9 cellular contexts compared by ENCODE assay signal in genomic region chr18:63936156-63936931, GRCh38. TPM values are rescaled to one million over a fixed set of nuclear protein-coding genes. Genes with fewer than 3 reads are reported as not detected.
DNase-seq lines count a peak whose midpoint lies in the region; ATAC-seq and TF ChIP-seq lines count a peak whose summit lies in the region.
"Had no signal": no experiment of that assay in that cellular context is flagged by ENCODE, and none has a peak within 500 bp of the region (broad histone marks: within the 10 kb centered on the region; RNA-seq: fewer than 3 reads in every experiment).

No MANE protein-coding gene starts in this region.

- no peaks in the 10 kb centered on the region for H3K9me3 ChIP-seq in ES-I3 (ENCODE audit: control insufficient read depth, insufficient read depth, low read length)
- H3K9me3 ChIP-seq in HUES64 (ENCODE audit: insufficient read depth, low read depth, low read length) = no peaks in the 10 kb centered on the region
- H3K9me3 ChIP-seq in neuronal stem cell (replicated peaks in 1 of 2; ENCODE audit: control insufficient read depth in 2 of 2, insufficient read depth in 1 of 2, low read depth in 1 of 2, low read length in 2 of 2) = no peaks in the 10 kb centered on the region
- H3K9me3 ChIP-seq in transverse colon = no peaks in the 10 kb centered on the region

- intact Hi-C loops in transverse colon (cut with DNase I; ENCODE audit: low total_unique reads) = no loop called here

- H3K27ac ChIP-seq in HUES64 (ENCODE audit: low read depth, low read length) (no peak overlapping the region), neuronal stem cell (replicated peaks; ENCODE audit: low read length) (no peak overlapping the region), transverse colon (no peak overlapping the region)

- H2BK15ac ChIP-seq in neuronal stem cell (ENCODE audit: low read length) = peak overlapping the region; percentile 6

- H3K18ac ChIP-seq in neuronal stem cell (ENCODE audit: low read length) = peak overlapping the region; percentile 89

- DNase-seq in RPMI7951 (ENCODE audit: low read depth) (peak; percentile 80), activated gamma-delta T cell treated with Interleukin-2 at 50 U/mL for 16 hours (peak; percentile 8), glomerular endothelial cell (ENCODE audit: extremely low read depth, low read depth, low spot score) (peak; percentile 18), neuronal stem cell (ENCODE audit: low spot score) (peak; percentile 69), transverse colon (peak; percentile 83)

- H4K91ac ChIP-seq in neuronal stem cell (ENCODE audit: low read depth, low read length, poor library complexity) = no peak overlapping the region

- TF ChIP-seq EP300 in transverse colon (IDR thresholded peaks at IDR 0.05; ENCODE audit: low read depth) = no peak

- no peak overlapping the region for H3K14ac ChIP-seq in neuronal stem cell (ENCODE audit: low read length)

- no peaks in the 10 kb centered on the region for H3K36me3 ChIP-seq in ES-I3 (ENCODE audit: insufficient read depth, low read length)
- H3K36me3 ChIP-seq in HUES64 (ENCODE audit: insufficient read depth, low read length) = no peaks in the 10 kb centered on the region
- no peaks in the 10 kb centered on the region for H3K36me3 ChIP-seq in neuronal stem cell (replicated peaks in 1 of 2; ENCODE audit: control insufficient read depth in 2 of 2, insufficient read depth in 2 of 2, low read length in 2 of 2)
- no peaks in the 10 kb centered on the region for H3K36me3 ChIP-seq in transverse colon

- H3K27me3 ChIP-seq in HUES64 (ENCODE audit: insufficient read depth, low read length) (peaks cover 46% of the 10 kb centered on the region), neuronal stem cell (ENCODE audit: control insufficient read depth in 3 of 3, insufficient read depth in 3 of 3, low read depth in 1 of 3, low read length in 3 of 3) (peaks cover 0 to 17% (median 13%) of the 10 kb centered on the region in 3 experiments), transverse colon (peaks cover 19% of the 10 kb centered on the region)

- WGBS in HUES64 = 5% methylated on average over 46 of the region's 54 CpGs
- no CpG with 5 or more reads among the region's 54 CpGs for WGBS in neuronal stem cell (ENCODE audit: extremely low coverage in 2 of 2, insufficient read length in 2 of 2, insufficient replicate concordance in 1 of 2), 2 donors
- WGBS in transverse colon (ENCODE audit: low coverage in 1 of 2), 2 donors = 4% methylated on average over 51 of the region's 54 CpGs; no CpG with 5 or more reads in 1 of the 2 donors

- H3K4me1 ChIP-seq in ES-I3 (ENCODE audit: insufficient read depth, low read length) (no peaks in the 10 kb centered on the region), HUES64 (ENCODE audit: insufficient read depth, low read length) (no peaks in the 10 kb centered on the region), neuronal stem cell (ENCODE audit: control insufficient read depth in 2 of 2, insufficient read depth in 1 of 2, low read depth in 1 of 2, low read length in 2 of 2) (peaks cover 0 to 4% of the 10 kb centered on the region in 2 donors), transverse colon (peaks cover 0 to 7% (median 5%) of the 10 kb centered on the region in 4 donors)

- TF ChIP-seq POLR2A in transverse colon (IDR thresholded peaks at IDR 0.05) = no peak

- no peak overlapping the region for H4K8ac ChIP-seq in neuronal stem cell (ENCODE audit: low read depth, low read length)

- peak overlapping the region; percentile 78 for H3K23ac ChIP-seq in neuronal stem cell (ENCODE audit: low read depth, low read length, poor library complexity)

- H3K4me3 ChIP-seq in HUES64 (ENCODE audit: low read length) (peak overlapping the region; percentile 65), neuronal stem cell (ENCODE audit: low read length in 2 of 2) (peak overlapping the region; percentile 39 to 77), transverse colon (peak overlapping the region; percentile 19 to 56 (median 34))

- no peaks in the 10 kb centered on the region for H3K79me1 ChIP-seq in neuronal stem cell (ENCODE audit: low read depth, low read length)

- in situ Hi-C loops in transverse colon (cut with MboI; ENCODE audit: low pct_ligation_motif_present in 1 of 4, low pct_unique_long_range_greater_than_20kb in 1 of 4, low sequenced_read_pairs in 3 of 4) = loop anchor here in 1 of 4 donors (25.0 kb wide), 1 partner anchor 424 kb away; no protein-coding TSS in a partner anchor

- no peak overlapping the region for H2AK5ac ChIP-seq in neuronal stem cell (ENCODE audit: low read depth, low read length)

- peak overlapping the region; percentile 64; the same call in 1 of the 2 replicates for H3K9ac ChIP-seq in ES-I3 (ENCODE audit: low read depth, low read length)
- H3K9ac ChIP-seq in HUES64 (ENCODE audit: low read depth, low read length) = no peak overlapping the region; the same call in 1 of the 2 replicates
- peak overlapping the region; percentile 80 for H3K9ac ChIP-seq in neuronal stem cell (ENCODE audit: low read depth, low read length, poor library complexity)

- H3K4ac ChIP-seq in neuronal stem cell (ENCODE audit: low read length) = no peak overlapping the region

- no peak overlapping the region for H2BK12ac ChIP-seq in neuronal stem cell (ENCODE audit: low read length)

- H2AFZ ChIP-seq in neuronal stem cell (ENCODE audit: low read length) = peak overlapping the region; percentile 96

- H2BK120ac ChIP-seq in neuronal stem cell (ENCODE audit: low read depth, low read length) = no peak overlapping the region

- no peak overlapping the region for H2BK5ac ChIP-seq in neuronal stem cell (ENCODE audit: low read length)

- peak; percentile 96 for ATAC-seq in GM21619 (IDR thresholded peaks at IDR 0.05; ENCODE audit: unreplicated experiment)

- peak; percentile 60 to 69 (median 64) for TF ChIP-seq CTCF in transverse colon (IDR thresholded peaks at IDR 0.05)

- peak overlapping the region; percentile 94 for H3K4me2 ChIP-seq in neuronal stem cell (ENCODE audit: insufficient read depth, low read length, poor library complexity, severe bottlenecking)

RNA-seq across cellular contexts. Expression of gene HMSD, which starts 12.8 kb away (rescaled TPM):
- polyA plus RNA-seq in HUES64 (2013, experiment 1 of 2) = 0.90 TPM
- 1.5 TPM for polyA plus RNA-seq in HUES64 (2013, experiment 2 of 2)
- not detected in 2 replicates for total RNA-seq in RPMI7951 (2014; rRNA removed; shearing (Covaris generic))
- total RNA-seq in glomerular endothelial cell = 0.41 TPM in 1 of 2 replicates, not detected in the other
- 15.0 TPM for polyA plus RNA-seq in neuronal stem cell (2013, experiment 1 of 2)
- 11.1 TPM for polyA plus RNA-seq in neuronal stem cell (2013, experiment 2 of 2)
- under 1 TPM in 1 of 4 donors, not detected in 3; 0.64 TPM for total RNA-seq in transverse colon

RNA-seq across cellular contexts. Expression of gene SERPINB10, which starts 28.6 kb away (rescaled TPM):
- polyA plus RNA-seq in HUES64 (2013, experiment 1 of 2) = not detected
- not detected for polyA plus RNA-seq in HUES64 (2013, experiment 2 of 2)
- 0.10 and 0.60 TPM in 2 replicates for total RNA-seq in RPMI7951 (2014; rRNA removed; shearing (Covaris generic))
- total RNA-seq in glomerular endothelial cell = not detected in 2 replicates
- not detected for polyA plus RNA-seq in neuronal stem cell (2013, experiment 1 of 2)
- not detected for polyA plus RNA-seq in neuronal stem cell (2013, experiment 2 of 2)
- not detected for total RNA-seq in transverse colon
- total RNA-seq: temporal lobe had no signal

RNA-seq across cellular contexts. Expression of gene SERPINB8, which starts 33.5 kb away (rescaled TPM):
- polyA plus RNA-seq in HUES64 (2013, experiment 1 of 2) = 1.5 TPM
- 1.1 TPM for polyA plus RNA-seq in HUES64 (2013, experiment 2 of 2)
- total RNA-seq in RPMI7951 (2014; rRNA removed; shearing (Covaris generic)) = 35.2 and 41.0 TPM in 2 replicates
- total RNA-seq in glomerular endothelial cell = 18.3 and 21.0 TPM in 2 replicates
- 0.35 TPM for polyA plus RNA-seq in neuronal stem cell (2013, experiment 1 of 2)
- 0.44 TPM for polyA plus RNA-seq in neuronal stem cell (2013, experiment 2 of 2)
- total RNA-seq in transverse colon = 10 to 100 TPM in 3 of 4 donors, 1 to 10 TPM in 1; 3.0 to 15.7 (median 13.5) TPM

RNA-seq across cellular contexts. Expression of gene SERPINB2, which starts 48.8 kb away (rescaled TPM):
- polyA plus RNA-seq in HUES64 (2013, experiment 1 of 2) = not detected
- polyA plus RNA-seq in HUES64 (2013, experiment 2 of 2) = not detected
- 20.3 and 20.5 TPM in 2 replicates for total RNA-seq in RPMI7951 (2014; rRNA removed; shearing (Covaris generic))
- total RNA-seq in glomerular endothelial cell = 10.5 and 33.7 TPM in 2 replicates
- not detected for polyA plus RNA-seq in neuronal stem cell (2013, experiment 1 of 2)
- not detected for polyA plus RNA-seq in neuronal stem cell (2013, experiment 2 of 2)
- total RNA-seq in transverse colon = 10 to 100 TPM in 1 of 4 donors, not detected in 3; 48.3 TPM

Comparison
In these comparisons a context has a peak if more than half of its experiments do, and no peak if none do; other contexts are left out.
1. DNase-seq: peak in every context shown above with its lines; median percentile 83 in transverse colon; 80 in RPMI7951; 69 in neuronal stem cell; 18 in glomerular endothelial cell; 8 in activated gamma-delta T cell treated with Interleukin-2 at 50 U/mL for 16 hours.